In genomic region chr3:25820816-25821486, GRCh38 we compare ENCODE assay signal across 1 cellular context.
TF ChIP-seq lines count a peak whose summit lies in the region.

No MANE protein-coding gene starts in this region.

TF ChIP-seq in GM23338, 12 proteins besides CTCF, POLR2A, EP300 and RAD21:
- TF ChIP-seq ZNF462 (CRISPR knock-in tag; IDR thresholded peaks at IDR 0.05) = no peak
- TF ChIP-seq NANOG (IDR thresholded peaks at IDR 0.05; ENCODE audit: borderline replicate concordance) = no peak
- no peak for TF ChIP-seq POLR2AphosphoS5 (IDR thresholded peaks at IDR 0.05; ENCODE audit: low read depth)
- no peak for TF ChIP-seq ETS1 (IDR thresholded peaks at IDR 0.05)
- no peak for TF ChIP-seq REST (IDR thresholded peaks at IDR 0.05; ENCODE audit: unreplicated experiment)
